ENCODE assay signal across 8 cellular contexts in genomic region chr1:26317612-26318337, GRCh38. TPM values are rescaled to one million over a fixed set of nuclear protein-coding genes. Genes with fewer than 3 reads are reported as not detected.
DNase-seq lines count a peak whose midpoint lies in the region; ATAC-seq, FAIRE-seq and TF ChIP-seq lines count a peak whose summit lies in the region.

TSS of gene CD52 (plus strand) at chr1:26317958. CDS start at chr1:26318018, 60 bp downstream.

- H3K4me3 ChIP-seq in mucosa of descending colon (no peak within 1 kb of the TSS), upper lobe of right lung (peak within 1 kb of the TSS; percentile 54)

- peak; percentile 57 for ATAC-seq in mucosa of descending colon
- peak; percentile 51 for ATAC-seq in upper lobe of right lung
- no peak for ATAC-seq in GM18867 (IDR thresholded peaks at IDR 0.05; ENCODE audit: unreplicated experiment)
- ATAC-seq in GM18858 (IDR thresholded peaks at IDR 0.05; ENCODE audit: unreplicated experiment), result no peak

- peak; percentile 96 for FAIRE-seq in GM18507 (lab: Jason Lieb, UNC)

- no peaks in the 10 kb centered on the region for H3K9me3 ChIP-seq in KOPT-K1 (ENCODE audit: insufficient read depth, low read length, poor library complexity, severe bottlenecking)
- H3K9me3 ChIP-seq in mucosa of descending colon, result no peaks in the 10 kb centered on the region
- no peaks in the 10 kb centered on the region for H3K9me3 ChIP-seq in upper lobe of right lung

- DNase-seq in GM18507 (ENCODE audit: extremely low spot score, insufficient read length, low read depth), result no peak
- peak; percentile 48 for DNase-seq in activated T-cell treated with anti-CD3 and anti-CD28 coated beads for 24 hours (ENCODE audit: low read depth)
- peak in 1 of 3 donors; percentile 42 for DNase-seq in mucosa of descending colon
- no peak for DNase-seq in upper lobe of right lung
- DNase-seq in SKM-1 treated with dmso at 0.1 percent for 144 hours (lab: John Stamatoyannopoulos, UW; ENCODE audit: unreplicated experiment), result no peak

- H3K4me1 ChIP-seq in mucosa of descending colon (ENCODE audit: low read depth) (peaks cover 7% of the 10 kb centered on the region), upper lobe of right lung (peaks cover 16% of the 10 kb centered on the region)

- no peaks in the 10 kb centered on the region for H3K27me3 ChIP-seq in upper lobe of right lung

- H3K36me3 ChIP-seq in KOPT-K1 (ENCODE audit: insufficient read depth, low read length) (no peaks in the 10 kb centered on the region), mucosa of descending colon (ENCODE audit: low read depth) (no peaks in the 10 kb centered on the region), upper lobe of right lung (no peaks in the 10 kb centered on the region)

- TF ChIP-seq CTCF in mucosa of descending colon (IDR thresholded peaks at IDR 0.05) (no peak), upper lobe of right lung (IDR thresholded peaks at IDR 0.05) (no peak)

- intact Hi-C loops in mucosa of descending colon (cut with DNase I, micrococcal nuclease) (no loop called here), upper lobe of right lung (cut with DNase I) (no loop called here)

- peak within 1 kb of the TSS; percentile 85 for H3K27ac ChIP-seq in KOPT-K1 (ENCODE audit: low read depth, low read length, poor library complexity, severe bottlenecking)
- H3K27ac ChIP-seq in upper lobe of right lung, result peak within 1 kb of the TSS; percentile 79

RNA-seq across cellular contexts. Expression of gene CD52, which starts in this region (rescaled TPM):
- total RNA-seq in mucosa of descending colon, result 10 to 100 TPM in 2 of 3 donors, 1 to 10 TPM in 1; 6.9 to 17.8 (median 13.1) TPM
- 348 TPM for total RNA-seq in upper lobe of right lung

Comparison
In these comparisons a context has a peak if more than half of its experiments do, and no peak if none do; other contexts are left out.
1. RNA of gene CD52 (total RNA-seq): 348 TPM in upper lobe of right lung (single experiment); 6.9 to 17.8 TPM in mucosa of descending colon; every median in the first group is over 10 times any median in the second.
2. ATAC-seq: peak in mucosa of descending colon (single experiment) and upper lobe of right lung (single experiment); none in GM18867 (single experiment) and GM18858 (single experiment).